Comparison of ENCODE assay signal across 20 cellular contexts in the genomic region with DNA sequence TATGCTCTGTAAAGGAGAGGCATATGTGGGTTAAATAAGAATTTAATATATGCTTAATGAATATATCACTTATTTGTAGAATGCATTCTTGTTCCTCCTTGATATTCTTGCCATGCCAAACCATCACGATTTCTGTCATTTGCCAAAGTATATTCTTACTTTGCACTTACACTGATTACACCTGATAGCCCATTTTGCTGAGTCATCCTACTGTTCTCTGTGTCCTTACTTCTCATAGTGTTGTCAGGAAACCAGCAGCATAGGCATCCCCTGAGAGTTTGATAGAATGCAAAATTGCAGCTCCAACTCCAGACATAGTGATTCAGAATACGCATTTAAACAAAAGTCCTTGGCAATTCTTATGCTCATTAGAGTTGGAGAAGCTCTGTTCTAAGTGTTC.
A peak's percentile ranks its signal among the peaks of the same experiment; 100 is the strongest.
DNase-seq lines count a peak whose midpoint lies in the region; ATAC-seq, FAIRE-seq and TF ChIP-seq lines count a peak whose summit lies in the region.
"Had no signal": no experiment of that assay in that cellular context is flagged by ENCODE, and none has a peak within 500 bp of the region (broad histone marks: within the 10 kb centered on the region; RNA-seq: fewer than 3 reads in every experiment).

No MANE protein-coding gene starts in this region.

- peaks cover 8% of the 10 kb centered on the region for H3K9me3 Mint-ChIP-seq in chondrocyte (ENCODE audit: low read depth)

- H3K79me2 ChIP-seq in K562 (ENCODE audit: control insufficient read depth, insufficient read depth, low read length) = no peaks in the 10 kb centered on the region

- TF ChIP-seq CTCF in A549 (IDR thresholded peaks at IDR 0.05) = no peak
- TF ChIP-seq CTCF in IMR-90 (conservative IDR thresholded peaks at IDR 0.05; ENCODE audit: low read depth, low read length) = no peak
- no peak for TF ChIP-seq CTCF in K562 (IDR thresholded peaks at IDR 0.05 in 2 of 3, conservative IDR thresholded peaks at IDR 0.05 in 1 of 3; ENCODE audit: insufficient read depth in 2 of 3, low read depth in 1 of 3, low read length in 3 of 3)
- TF ChIP-seq CTCF in chondrocyte (IDR thresholded peaks at IDR 0.05) = no peak

- no peaks in the 10 kb centered on the region for H4K20me1 ChIP-seq in IMR-90 (ENCODE audit: insufficient read depth, low read length)
- no peaks in the 10 kb centered on the region for H4K20me1 ChIP-seq in K562 (replicated peaks; ENCODE audit: control insufficient read depth, insufficient read depth, low read length)

- H3K27me3 ChIP-seq in IMR-90 (ENCODE audit: control insufficient read depth, insufficient read depth, low read length) (no peaks in the 10 kb centered on the region), K562 (ENCODE audit: control insufficient read depth in 2 of 2, insufficient read depth in 2 of 2, low read length in 2 of 2) (no peaks in the 10 kb centered on the region)
- H3K27me3 ChIP-seq: BE2C had no signal

- no peak overlapping the region for H2BK20ac ChIP-seq in IMR-90 (ENCODE audit: low read depth, low read length)

- CTCF ChIA-PET in A549 (lab: Yijun Ruan, JAX) (no interaction called here), IMR-90 (lab: Yijun Ruan, JAX) (no interaction called here), K562 (lab: Yijun Ruan, JAX; ENCODE audit: low intra/inter-chr PET ratio) (no interaction called here)

- no peak overlapping the region for H4K91ac ChIP-seq in IMR-90 (ENCODE audit: insufficient read depth, low read depth, low read length)

- H2BK5ac ChIP-seq in IMR-90 (ENCODE audit: low read depth, low read length, poor library complexity, severe bottlenecking) = no peak overlapping the region

- no peak overlapping the region for H3K18ac ChIP-seq in IMR-90 (ENCODE audit: low read depth, low read length)

- no peak overlapping the region for H3K23ac ChIP-seq in IMR-90 (ENCODE audit: low read depth, low read length)

- H3K9ac ChIP-seq in IMR-90 (ENCODE audit: low read depth, low read length) (no peak overlapping the region), K562 (ENCODE audit: insufficient read depth in 1 of 2, low read depth in 2 of 2, low read length in 2 of 2) (no peak overlapping the region)
- H3K9ac ChIP-seq: GM23248 had no signal

- TF ChIP-seq POLR2A in A549 (IDR thresholded peaks at IDR 0.05; ENCODE audit: low read length) (no peak), IMR-90 (IDR thresholded peaks at IDR 0.05; ENCODE audit: low read depth, low read length) (no peak), K562 (conservative IDR thresholded peaks at IDR 0.05) (no peak)

- H3K27ac Mint-ChIP-seq in chondrocyte (ENCODE audit: unreplicated experiment) = no peak overlapping the region
- H3K27ac Mint-ChIP-seq: CD4-positive, CD25-positive, alpha-beta regulatory T cell; CD8-positive, alpha-beta memory T cell had no signal

- H3K4me2 ChIP-seq in A549 = no peak overlapping the region
- H3K4me2 ChIP-seq in IMR-90 (ENCODE audit: low read depth, low read length) = no peak overlapping the region
- H3K4me2 ChIP-seq in K562 (ENCODE audit: insufficient read depth, low read length) = no peak overlapping the region

- no peak overlapping the region for H2AK9ac ChIP-seq in IMR-90 (replicated peaks; ENCODE audit: low read depth, low read length, poor library complexity)

- POLR2A ChIA-PET in A549 (lab: Yijun Ruan, JAX) (no interaction called here), IMR-90 (lab: Charles Lee; ENCODE audit: unreplicated experiment) (no interaction called here), K562 (lab: Yijun Ruan, JAX) (no interaction called here)

- no peak overlapping the region for H4K5ac ChIP-seq in IMR-90 (ENCODE audit: low read depth, low read length)

- H2AFZ ChIP-seq in IMR-90 (replicated peaks; ENCODE audit: low read length, poor library complexity) (no peak overlapping the region), K562 (ENCODE audit: low read depth, low read length) (no peak overlapping the region)
- H2AFZ ChIP-seq: GM23248 had no signal

- no peaks in the 10 kb centered on the region for H3K36me3 Mint-ChIP-seq in chondrocyte (ENCODE audit: low read depth)
- H3K36me3 Mint-ChIP-seq: CD4-positive, CD25-positive, alpha-beta regulatory T cell had no signal

- BruUV-seq in IMR-90 (replicated peaks; lab: Mats Ljungman, UMichigan) (no TSS peak), K562 (replicated peaks; lab: Mats Ljungman, UMichigan) (no TSS peak)

- TF ChIP-seq EP300 in A549 (IDR thresholded peaks at IDR 0.05) (no peak), K562 (IDR thresholded peaks at IDR 0.05; ENCODE audit: low read length) (no peak)

- H3K4me1 ChIP-seq in A549 = no peaks in the 10 kb centered on the region
- no peaks in the 10 kb centered on the region for H3K4me1 ChIP-seq in IMR-90 (ENCODE audit: control insufficient read depth, insufficient read depth, low read length)
- no peaks in the 10 kb centered on the region for H3K4me1 ChIP-seq in K562 (replicated peaks in 1 of 2; ENCODE audit: control insufficient read depth in 2 of 2, insufficient read depth in 2 of 2, low read length in 2 of 2)
- H3K4me1 ChIP-seq: BE2C had no signal

- FAIRE-seq in A549 (lab: Jason Lieb, UNC) = no peak
- FAIRE-seq in K562 (lab: Jason Lieb, UNC) = no peak
- FAIRE-seq: D721Med had no signal

- H2AK5ac ChIP-seq in IMR-90 (ENCODE audit: low read depth, low read length) = no peak overlapping the region

- H3K4me3 ChIP-seq in A549 = no peak overlapping the region
- H3K4me3 ChIP-seq in IMR-90 (ENCODE audit: insufficient read depth, low read depth, low read length) = no peak overlapping the region
- H3K4me3 ChIP-seq in K562 = no peak overlapping the region
- H3K4me3 ChIP-seq: GM23248 had no signal

- 9% methylated on average over 2 of the region's 2 CpGs for WGBS in A549 (ENCODE audit: missing lambda C conversion rate)
- WGBS in IMR-90 (ENCODE audit: extremely low coverage in 2 of 2, insufficient read length in 1 of 2), 2 experiments = no CpG with 5 or more reads among the region's 2 CpGs
- WGBS in K562 (ENCODE audit: insufficient coverage, low coverage, missing lambda C conversion rate) = 0% methylated on average over 2 of the region's 2 CpGs

- dilution Hi-C loops in IMR-90 (cut with HindIII; ENCODE audit: low sequenced_read_pairs, unreplicated experiment) = no loop called here

- H3K36me3 ChIP-seq in IMR-90 (ENCODE audit: control insufficient read depth, insufficient read depth, low read length) = no peaks in the 10 kb centered on the region
- no peaks in the 10 kb centered on the region for H3K36me3 ChIP-seq in K562 (ENCODE audit: control insufficient read depth, insufficient read depth, low read length)
- H3K36me3 ChIP-seq: BE2C had no signal

- H3K14ac ChIP-seq in IMR-90 (replicated peaks; ENCODE audit: low read depth, low read length) = no peak overlapping the region

- no peak overlapping the region for H4K8ac ChIP-seq in IMR-90 (ENCODE audit: low read depth in 2 of 2, low read length in 2 of 2)

- intact Hi-C loops in IMR-90 (cut with micrococcal nuclease) = no loop called here
- intact Hi-C loops in K562 (cut with micrococcal nuclease) = no loop called here

- no peak overlapping the region for H2BK15ac ChIP-seq in IMR-90 (ENCODE audit: low read depth, low read length)

- ATAC-seq in A549 = no peak
- ATAC-seq in IMR-90 (ENCODE audit: low read depth) = no peak
- ATAC-seq in K562 = no peak
- no peak for ATAC-seq in HG03196 (IDR thresholded peaks at IDR 0.05; ENCODE audit: unreplicated experiment)
- ATAC-seq in HG02840 (IDR thresholded peaks at IDR 0.05; ENCODE audit: low FRiP score, unreplicated experiment) = no peak

- DNase-seq in A549 (ENCODE audit: low read depth in 1 of 2, low spot score in 1 of 2) (no peak), DMS53 (lab: John Stamatoyannopoulos, UW) (peak; percentile 55), IMR-90 (no peak), K562 (ENCODE audit: extremely low read depth in 1 of 4, low spot score in 3 of 4) (no peak), chondrocyte (ENCODE audit: low spot score) (no peak)
- DNase-seq: ACHN; BE2C; C1 segment of cervical spinal cord; CD4-positive, CD25-positive, alpha-beta regulatory T cell; CD8-positive, alpha-beta memory T cell; COR-L47; DMS79 treated with DMSO at 0.1 percent for 48 hours; GF-D8; GM23248; H7; Karpas-422; KBM-7 had no signal

- no peaks in the 10 kb centered on the region for H3K9me3 ChIP-seq in A549
- no peaks in the 10 kb centered on the region for H3K9me3 ChIP-seq in IMR-90 (ENCODE audit: control insufficient read depth, insufficient read depth, low read length)
- H3K9me3 ChIP-seq in K562 (replicated peaks; ENCODE audit: control insufficient read depth, insufficient read depth, low read depth, low read length) = 0 out of 2 replicates have a peak, but pooled peaks cover 2% of the 10 kb centered on the region
- H3K9me3 ChIP-seq: BE2C had no signal

- H3K4me3 Mint-ChIP-seq in chondrocyte (ENCODE audit: unreplicated experiment) = no peak overlapping the region
- H3K4me3 Mint-ChIP-seq: CD4-positive, CD25-positive, alpha-beta regulatory T cell; CD8-positive, alpha-beta memory T cell had no signal

- no peak overlapping the region for H3K56ac ChIP-seq in IMR-90 (ENCODE audit: extremely low read depth, insufficient read depth, low read length)

- no peaks in the 10 kb centered on the region for H3K9me1 ChIP-seq in IMR-90 (ENCODE audit: insufficient read depth, low read length)
- H3K9me1 ChIP-seq in K562 (ENCODE audit: control insufficient read depth, insufficient read depth, low read length) = no peaks in the 10 kb centered on the region

- H3K27ac ChIP-seq in A549 (no peak overlapping the region), IMR-90 (ENCODE audit: insufficient read depth, low read length) (no peak overlapping the region), K562 (ENCODE audit: extremely low read depth, low read depth, low read length) (no peak overlapping the region)
- H3K27ac ChIP-seq: GM23248 had no signal

- no peaks in the 10 kb centered on the region for H3K4me1 Mint-ChIP-seq in chondrocyte (ENCODE audit: low read depth)
- H3K4me1 Mint-ChIP-seq: CD4-positive, CD25-positive, alpha-beta regulatory T cell; CD8-positive, alpha-beta memory T cell had no signal

- no peaks in the 10 kb centered on the region for H3K27me3 Mint-ChIP-seq in chondrocyte (ENCODE audit: low read depth)
- H3K27me3 Mint-ChIP-seq: CD4-positive, CD25-positive, alpha-beta regulatory T cell; CD8-positive, alpha-beta memory T cell had no signal

- H3K79me1 ChIP-seq in IMR-90 (ENCODE audit: low read depth in 1 of 2, low read length in 2 of 2) = no peaks in the 10 kb centered on the region

- no peak overlapping the region for H2BK120ac ChIP-seq in IMR-90 (ENCODE audit: low read depth, low read length)

- TF ChIP-seq RAD21 in A549 (conservative IDR thresholded peaks at IDR 0.05 in 1 of 2, IDR thresholded peaks at IDR 0.05 in 1 of 2) (no peak), IMR-90 (IDR thresholded peaks at IDR 0.05; ENCODE audit: low read length) (no peak), K562 (CRISPR knock-in tag; conservative IDR thresholded peaks at IDR 0.05 in 1 of 2, IDR thresholded peaks at IDR 0.05 in 1 of 2) (no peak)

- H3K4ac ChIP-seq in IMR-90 (ENCODE audit: low read depth, low read length) = no peak overlapping the region

- in situ Hi-C loops in IMR-90 (cut with MboI; ENCODE audit: low sequenced_read_pairs) (no loop called here), K562 (cut with MboI) (no loop called here)

TF ChIP-seq in A549, 52 proteins besides CTCF, POLR2A, EP300 and RAD21 (continues in another document):
- no peak for TF ChIP-seq KDM1A (IDR thresholded peaks at IDR 0.05; ENCODE audit: low read depth)

TF ChIP-seq in K562, 482 proteins besides CTCF, POLR2A, EP300 and RAD21 (continues in another document):
- TF ChIP-seq MAFF (IDR thresholded peaks at IDR 0.05; ENCODE audit: low read length) (peak; percentile 61), NFE2 (IDR thresholded peaks at IDR 0.05; ENCODE audit: low read depth) (peak; percentile 53)
